In the genomic region with DNA sequence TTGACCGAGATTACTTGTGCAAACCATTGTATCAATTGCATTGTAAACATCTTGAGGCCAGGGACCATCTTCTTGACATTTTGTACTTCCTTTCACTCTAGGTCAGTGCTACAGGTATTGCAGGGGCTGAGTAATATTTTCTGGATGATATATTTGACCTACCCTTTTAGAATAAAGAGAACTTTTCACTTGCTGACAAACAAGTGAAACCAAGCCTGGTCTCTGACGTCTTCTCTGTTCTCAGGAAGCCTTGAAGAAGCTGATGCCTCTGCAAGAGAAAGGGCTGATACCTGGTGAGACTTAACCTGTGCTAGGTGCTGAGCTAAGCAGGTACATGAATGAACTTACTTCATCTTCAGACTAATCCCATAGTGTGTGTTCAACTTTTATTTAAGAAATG, we compare ENCODE assay signal across 14 cellular contexts.
DNase-seq lines count a peak whose midpoint lies in the region; TF ChIP-seq lines count a peak whose summit lies in the region.
"Had no signal": no experiment of that assay in that cellular context is flagged by ENCODE, and none has a peak within 500 bp of the region (broad histone marks: within the 10 kb centered on the region; RNA-seq: fewer than 3 reads in every experiment).

No MANE protein-coding gene starts in this region.

- peak; percentile 32 for DNase-seq in activated naive CD4-positive, alpha-beta T cell treated with anti-CD3 and anti-CD28 coated beads for 36 hours
- no peak for DNase-seq in activated naive CD4-positive, alpha-beta T cell treated with anti-CD3 and anti-CD28 coated beads, Interleukin-2, amount 50 U/mL, for 16 hours
- DNase-seq in MM.1S (peak; percentile 69), ascending aorta (ENCODE audit: low spot score in 2 of 2) (no peak), EL (no peak)
- DNase-seq in activated T-helper 1 cell treated with anti-CD3 and anti-CD28 coated beads, Interleukin-12 subunit alpha, Interleukin-12 subunit beta, Interleukin-2, Interleukin-4 antibody, amounts not matched to agents 30 ng/mL and 10 ng/mL and 1 ng/mL, durations not matched to agents 14 hours and 24 hours and 36 hours (ENCODE audit: low spot score) = no peak
- DNase-seq: CD8-positive, alpha-beta memory T cell; Karpas-422; NCI-H187; NCI-H510A treated with DMSO at 0.1 percent for 48 hours; SHP77 treated with DMSO at 0.1 percent for 48 hours had no signal

- H3K36me3 ChIP-seq in MM.1S (replicated peaks; ENCODE audit: insufficient read depth, low read length) = no peaks in the 10 kb centered on the region
- H3K36me3 ChIP-seq in ascending aorta = no peaks in the 10 kb centered on the region
- H3K36me3 ChIP-seq: HAP-1 had no signal

- H3K4me3 ChIP-seq in MM.1S (ENCODE audit: low read length) (no peak overlapping the region), ascending aorta (no peak overlapping the region)
- H3K4me3 ChIP-seq: HAP-1 had no signal

- no peak overlapping the region for H2AFZ ChIP-seq in MM.1S (ENCODE audit: low read length)

- peaks cover 14% of the 10 kb centered on the region for H3K4me1 ChIP-seq in MM.1S (ENCODE audit: low read length)
- H3K4me1 ChIP-seq in ascending aorta = no peaks in the 10 kb centered on the region
- H3K4me1 ChIP-seq: HAP-1 had no signal

- H3F3A ChIP-seq in MM.1S (ENCODE audit: insufficient read depth, low read length) = no peaks in the 10 kb centered on the region; the same call in 1 of the 2 replicates

- no peak overlapping the region for H3K4me3 Mint-ChIP-seq in activated naive CD4-positive, alpha-beta T cell treated with anti-CD3 and anti-CD28 coated beads for 36 hours
- no peak overlapping the region for H3K4me3 Mint-ChIP-seq in activated T-helper 1 cell treated with anti-CD3 and anti-CD28 coated beads, Interleukin-12 subunit alpha, Interleukin-12 subunit beta, Interleukin-2, Interleukin-4 antibody, amounts not matched to agents 30 ng/mL and 10 ng/mL and 1 ng/mL, durations not matched to agents 14 hours and 24 hours and 36 hours
- H3K4me3 Mint-ChIP-seq in stimulated activated naive CD8-positive, alpha-beta T cell treated with anti-CD3 and anti-CD28 coated beads, Interleukin-15, Interleukin-2, amounts not matched to agents 100 ng/mL and 50 ng/mL, for 24 hours = no peak overlapping the region
- H3K4me3 Mint-ChIP-seq: B cell; CD8-positive, alpha-beta memory T cell had no signal

- CTCF ChIA-PET in activated naive CD4-positive, alpha-beta T cell treated with anti-CD3 and anti-CD28 coated beads for 36 hours (lab: Charles Lee) = interaction anchor here (0.9 kb wide), 2 partner anchors 24 to 53 kb away, joined by 3 to 5 read pairs; no protein-coding TSS in a partner anchor

- no peaks in the 10 kb centered on the region for H3K36me3 Mint-ChIP-seq in activated naive CD4-positive, alpha-beta T cell treated with anti-CD3 and anti-CD28 coated beads for 36 hours (ENCODE audit: low read depth)
- H3K36me3 Mint-ChIP-seq in activated T-helper 1 cell treated with anti-CD3 and anti-CD28 coated beads, Interleukin-12 subunit alpha, Interleukin-12 subunit beta, Interleukin-2, Interleukin-4 antibody, amounts not matched to agents 30 ng/mL and 10 ng/mL and 1 ng/mL, durations not matched to agents 14 hours and 24 hours and 36 hours (ENCODE audit: low read depth) = no peaks in the 10 kb centered on the region
- H3K36me3 Mint-ChIP-seq in stimulated activated naive CD8-positive, alpha-beta T cell treated with anti-CD3 and anti-CD28 coated beads, Interleukin-15, Interleukin-2, amounts not matched to agents 100 ng/mL and 50 ng/mL, for 24 hours (ENCODE audit: low read depth) = no peaks in the 10 kb centered on the region

- no peak overlapping the region for H3K4me2 ChIP-seq in MM.1S (ENCODE audit: low read depth, low read length)

- H3K9ac ChIP-seq in MM.1S (ENCODE audit: low read length) = no peak overlapping the region

- H3K27me3 ChIP-seq in MM.1S (replicated peaks; ENCODE audit: insufficient read depth, low read length) (no peaks in the 10 kb centered on the region), ascending aorta (no peaks in the 10 kb centered on the region)

- no peaks in the 10 kb centered on the region for H3K9me2 ChIP-seq in MM.1S (replicated peaks; ENCODE audit: insufficient read depth, low read length)

- H3K27me3 Mint-ChIP-seq in activated naive CD4-positive, alpha-beta T cell treated with anti-CD3 and anti-CD28 coated beads for 36 hours (ENCODE audit: low read depth) = no peaks in the 10 kb centered on the region
- no peaks in the 10 kb centered on the region for H3K27me3 Mint-ChIP-seq in activated T-helper 1 cell treated with anti-CD3 and anti-CD28 coated beads, Interleukin-12 subunit alpha, Interleukin-12 subunit beta, Interleukin-2, Interleukin-4 antibody, amounts not matched to agents 30 ng/mL and 10 ng/mL and 1 ng/mL, durations not matched to agents 14 hours and 24 hours and 36 hours (ENCODE audit: insufficient read depth)
- H3K27me3 Mint-ChIP-seq in stimulated activated naive CD8-positive, alpha-beta T cell treated with anti-CD3 and anti-CD28 coated beads, Interleukin-15, Interleukin-2, amounts not matched to agents 100 ng/mL and 50 ng/mL, for 24 hours = no peaks in the 10 kb centered on the region
- H3K27me3 Mint-ChIP-seq: B cell had no signal

- H3K27ac ChIP-seq in MM.1S (ENCODE audit: low read length) (peak overlapping the region; percentile 28; the same call in 1 of the 2 replicates), ascending aorta (no peak overlapping the region)

- no peaks in the 10 kb centered on the region for H3K9me3 Mint-ChIP-seq in activated naive CD4-positive, alpha-beta T cell treated with anti-CD3 and anti-CD28 coated beads for 36 hours
- no peaks in the 10 kb centered on the region for H3K9me3 Mint-ChIP-seq in activated T-helper 1 cell treated with anti-CD3 and anti-CD28 coated beads, Interleukin-12 subunit alpha, Interleukin-12 subunit beta, Interleukin-2, Interleukin-4 antibody, amounts not matched to agents 30 ng/mL and 10 ng/mL and 1 ng/mL, durations not matched to agents 14 hours and 24 hours and 36 hours
- no peaks in the 10 kb centered on the region for H3K9me3 Mint-ChIP-seq in stimulated activated naive CD8-positive, alpha-beta T cell treated with anti-CD3 and anti-CD28 coated beads, Interleukin-15, Interleukin-2, amounts not matched to agents 100 ng/mL and 50 ng/mL, for 24 hours
- H3K9me3 Mint-ChIP-seq: CD8-positive, alpha-beta memory T cell had no signal

- no peak overlapping the region for H3K27ac Mint-ChIP-seq in activated naive CD4-positive, alpha-beta T cell treated with anti-CD3 and anti-CD28 coated beads for 36 hours
- peak overlapping the region; percentile 6 for H3K27ac Mint-ChIP-seq in activated T-helper 1 cell treated with anti-CD3 and anti-CD28 coated beads, Interleukin-12 subunit alpha, Interleukin-12 subunit beta, Interleukin-2, Interleukin-4 antibody, amounts not matched to agents 30 ng/mL and 10 ng/mL and 1 ng/mL, durations not matched to agents 14 hours and 24 hours and 36 hours
- H3K27ac Mint-ChIP-seq in stimulated activated naive CD8-positive, alpha-beta T cell treated with anti-CD3 and anti-CD28 coated beads, Interleukin-15, Interleukin-2, amounts not matched to agents 100 ng/mL and 50 ng/mL, for 24 hours = peak overlapping the region; percentile 6
- H3K27ac Mint-ChIP-seq: B cell had no signal

- TF ChIP-seq CTCF in MM.1S (IDR thresholded peaks at IDR 0.05; ENCODE audit: low read length) = no peak
- TF ChIP-seq CTCF in ascending aorta (IDR thresholded peaks at IDR 0.05) = no peak

- intact Hi-C loops in activated naive CD4-positive, alpha-beta T cell treated with anti-CD3 and anti-CD28 coated beads for 36 hours (cut with micrococcal nuclease) = loop anchor here (5.0 kb wide), 1 partner anchor 52 kb away; no protein-coding TSS in a partner anchor
- intact Hi-C loops in activated T-helper 1 cell treated with anti-CD3 and anti-CD28 coated beads, Interleukin-12 subunit alpha, Interleukin-12 subunit beta, Interleukin-2, Interleukin-4 antibody, amounts not matched to agents 30 ng/mL and 10 ng/mL and 1 ng/mL, durations not matched to agents 14 hours and 24 hours and 36 hours (cut with micrococcal nuclease) = loop anchor here (5.0 kb wide), 1 partner anchor 1148 kb away; a partner anchor contains a TSS
- intact Hi-C loops in ascending aorta (cut with DNase I) = no loop called here

- peaks cover 53% of the 10 kb centered on the region for H3K4me1 Mint-ChIP-seq in activated naive CD4-positive, alpha-beta T cell treated with anti-CD3 and anti-CD28 coated beads for 36 hours (ENCODE audit: low read depth)
- peaks cover 63% of the 10 kb centered on the region for H3K4me1 Mint-ChIP-seq in activated T-helper 1 cell treated with anti-CD3 and anti-CD28 coated beads, Interleukin-12 subunit alpha, Interleukin-12 subunit beta, Interleukin-2, Interleukin-4 antibody, amounts not matched to agents 30 ng/mL and 10 ng/mL and 1 ng/mL, durations not matched to agents 14 hours and 24 hours and 36 hours (ENCODE audit: low read depth)
- peaks cover 42% of the 10 kb centered on the region for H3K4me1 Mint-ChIP-seq in stimulated activated naive CD8-positive, alpha-beta T cell treated with anti-CD3 and anti-CD28 coated beads, Interleukin-15, Interleukin-2, amounts not matched to agents 100 ng/mL and 50 ng/mL, for 24 hours (ENCODE audit: low read depth)
- H3K4me1 Mint-ChIP-seq: B cell had no signal

- no peaks in the 10 kb centered on the region for H3K9me3 ChIP-seq in MM.1S (replicated peaks; ENCODE audit: insufficient read depth, low read length)
- no peaks in the 10 kb centered on the region for H3K9me3 ChIP-seq in ascending aorta
- H3K9me3 ChIP-seq: HAP-1 had no signal

- H3K79me2 ChIP-seq in MM.1S (ENCODE audit: low read length) = no peaks in the 10 kb centered on the region

- H4K20me1 ChIP-seq in MM.1S (ENCODE audit: insufficient read depth, low read length) = no peaks in the 10 kb centered on the region

Comparison
In these comparisons a context has a peak if more than half of its experiments do, and no peak if none do; other contexts are left out.
1. DNase-seq: peak in activated naive CD4-positive, alpha-beta T cell treated with anti-CD3 and anti-CD28 coated beads for 36 hours (single experiment) and MM.1S (single experiment); none in activated naive CD4-positive, alpha-beta T cell treated with anti-CD3 and anti-CD28 coated beads, Interleukin-2, amount 50 U/mL, for 16 hours (single experiment), activated T-helper 1 cell treated with anti-CD3 and anti-CD28 coated beads, Interleukin-12 subunit alpha, Interleukin-12 subunit beta, Interleukin-2, Interleukin-4 antibody, amounts not matched to agents 30 ng/mL and 10 ng/mL and 1 ng/mL, durations not matched to agents 14 hours and 24 hours and 36 hours (single experiment), ascending aorta (0 of 2) and EL (single experiment).